ENCODE assay signal across 16 cellular contexts in the genomic region with DNA sequence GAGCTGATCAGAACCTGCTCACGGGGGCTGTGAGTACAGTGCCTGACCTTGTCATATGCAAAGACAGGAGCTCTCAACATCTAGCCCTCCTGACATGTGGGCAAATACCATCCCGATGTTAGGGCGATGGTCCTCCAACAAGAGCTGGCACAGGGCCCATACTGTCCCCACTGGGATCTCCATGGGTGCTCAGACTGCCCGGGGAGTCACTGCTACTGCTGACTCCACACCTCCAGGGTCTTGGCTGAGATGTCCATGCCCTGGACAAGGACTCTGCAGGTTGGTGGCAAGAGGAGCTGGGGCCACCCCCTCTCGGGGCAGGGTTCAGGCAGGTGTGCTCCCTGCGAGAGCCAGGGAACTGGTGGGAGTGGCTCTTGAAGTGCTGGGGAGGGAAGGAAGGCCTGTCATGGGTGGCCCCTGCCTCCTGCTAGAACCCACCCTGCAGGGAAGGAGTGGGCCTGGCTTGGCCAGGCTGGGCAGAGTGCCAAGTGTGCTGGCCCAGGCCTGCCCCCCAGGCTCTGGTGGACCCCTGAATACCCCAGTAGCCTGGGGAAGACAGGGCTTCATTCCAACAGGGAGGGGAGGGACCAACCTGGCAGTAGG. TPM values are rescaled to one million over a fixed set of nuclear protein-coding genes. Genes with fewer than 3 reads are reported as not detected.
A peak's percentile ranks its signal among the peaks of the same experiment; 100 is the strongest.
DNase-seq lines count a peak whose midpoint lies in the region; ATAC-seq and TF ChIP-seq lines count a peak whose summit lies in the region.
"Had no signal": no experiment of that assay in that cellular context is flagged by ENCODE, and none has a peak within 500 bp of the region (broad histone marks: within the 10 kb centered on the region; RNA-seq: fewer than 3 reads in every experiment).

No MANE protein-coding gene starts in this region.

- peak overlapping the region; percentile 39 for H3K9ac ChIP-seq in mucosa of stomach (ENCODE audit: low read length)

- TF ChIP-seq CTCF in esophagus squamous epithelium (IDR thresholded peaks at IDR 0.05) = no peak
- no peak for TF ChIP-seq CTCF in suprapubic skin (IDR thresholded peaks at IDR 0.05)

- peaks cover 12 to 53% (median 14%) of the 10 kb centered on the region in 3 donors for H3K36me3 ChIP-seq in esophagus squamous epithelium
- H3K36me3 ChIP-seq in mucosa of stomach (ENCODE audit: control insufficient read depth, insufficient read depth, low read length) = peaks cover 9% of the 10 kb centered on the region
- H3K36me3 ChIP-seq in suprapubic skin = peaks cover 45% of the 10 kb centered on the region

- no peaks in the 10 kb centered on the region for H3K36me3 Mint-ChIP-seq in activated naive CD8-positive, alpha-beta T cell treated with anti-CD3 and anti-CD28 coated beads, Interleukin-2, amount 50 U/mL, for 24 hours (ENCODE audit: low read depth)

- no peaks in the 10 kb centered on the region for H3K4me1 Mint-ChIP-seq in activated naive CD8-positive, alpha-beta T cell treated with anti-CD3 and anti-CD28 coated beads, Interleukin-2, amount 50 U/mL, for 24 hours

- TF ChIP-seq EP300 in suprapubic skin (IDR thresholded peaks at IDR 0.05) = no peak

- no peak for TF ChIP-seq POLR2A in esophagus squamous epithelium (IDR thresholded peaks at IDR 0.05)
- no peak for TF ChIP-seq POLR2A in suprapubic skin (IDR thresholded peaks at IDR 0.05)

- intact Hi-C loops in esophagus squamous epithelium (cut with DNase I) = loop anchor here (10.0 kb wide), 2 partner anchors 184 to 246 kb away; no protein-coding TSS in a partner anchor

- no peaks in the 10 kb centered on the region for H3K9me3 Mint-ChIP-seq in activated naive CD8-positive, alpha-beta T cell treated with anti-CD3 and anti-CD28 coated beads, Interleukin-2, amount 50 U/mL, for 24 hours
- H3K9me3 Mint-ChIP-seq: activated T-helper 2 cell treated with anti-CD3 and anti-CD28 coated beads, Interferon-gamma antibody, Interleukin-2, Interleukin-4, amounts not matched to agents 10 μg/mL and 5 μg/mL and 100 μg/mL, durations not matched to agents 14 hours and 24 hours and 36 hours; stimulated activated naive CD8-positive, alpha-beta T cell treated with anti-CD3 and anti-CD28 coated beads, Interleukin-15, Interleukin-2, amounts not matched to agents 100 ng/mL and 50 ng/mL, for 24 hours had no signal

- ATAC-seq in HG03457 (IDR thresholded peaks at IDR 0.05; ENCODE audit: unreplicated experiment) (no peak), HG03196 (IDR thresholded peaks at IDR 0.05; ENCODE audit: unreplicated experiment) (no peak)
- ATAC-seq in activated naive CD8-positive, alpha-beta T cell treated with anti-CD3 and anti-CD28 coated beads, Interleukin-2, amount 50 U/mL, for 24 hours = no peak

- H3K27me3 ChIP-seq in esophagus squamous epithelium (no peaks in the 10 kb centered on the region), mucosa of stomach (ENCODE audit: control insufficient read depth, insufficient read depth, low read length) (no peaks in the 10 kb centered on the region), suprapubic skin (no peaks in the 10 kb centered on the region)

- no peak overlapping the region for H3K27ac Mint-ChIP-seq in activated naive CD8-positive, alpha-beta T cell treated with anti-CD3 and anti-CD28 coated beads, Interleukin-2, amount 50 U/mL, for 24 hours
- H3K27ac Mint-ChIP-seq: activated T-helper 2 cell treated with anti-CD3 and anti-CD28 coated beads, Interferon-gamma antibody, Interleukin-2, Interleukin-4, amounts not matched to agents 10 μg/mL and 5 μg/mL and 100 μg/mL, durations not matched to agents 14 hours and 24 hours and 36 hours; stimulated activated naive CD8-positive, alpha-beta T cell treated with anti-CD3 and anti-CD28 coated beads, Interleukin-15, Interleukin-2, amounts not matched to agents 100 ng/mL and 50 ng/mL, for 24 hours had no signal

- no peaks in the 10 kb centered on the region for H3K27me3 Mint-ChIP-seq in activated naive CD8-positive, alpha-beta T cell treated with anti-CD3 and anti-CD28 coated beads, Interleukin-2, amount 50 U/mL, for 24 hours
- H3K27me3 Mint-ChIP-seq: stimulated activated naive CD8-positive, alpha-beta T cell treated with anti-CD3 and anti-CD28 coated beads, Interleukin-15, Interleukin-2, amounts not matched to agents 100 ng/mL and 50 ng/mL, for 24 hours had no signal

- H3K4me3 Mint-ChIP-seq in activated naive CD8-positive, alpha-beta T cell treated with anti-CD3 and anti-CD28 coated beads, Interleukin-2, amount 50 U/mL, for 24 hours = no peak overlapping the region
- H3K4me3 Mint-ChIP-seq: stimulated activated naive CD8-positive, alpha-beta T cell treated with anti-CD3 and anti-CD28 coated beads, Interleukin-15, Interleukin-2, amounts not matched to agents 100 ng/mL and 50 ng/mL, for 24 hours had no signal

- H3K27ac ChIP-seq in esophagus squamous epithelium (peak overlapping the region; percentile 28 to 93 (median 88)), suprapubic skin (peak overlapping the region; percentile 58)
- H3K27ac ChIP-seq: PC-9, WERI-Rb-1 had no signal

- H3K4me1 ChIP-seq in esophagus squamous epithelium (peaks cover 17 to 73% (median 45%) of the 10 kb centered on the region in 3 donors), mucosa of stomach (ENCODE audit: control insufficient read depth, insufficient read depth, low read length) (peaks cover 53% of the 10 kb centered on the region), suprapubic skin (peaks cover 35% of the 10 kb centered on the region)

- H3K9me3 ChIP-seq in esophagus squamous epithelium (no peaks in the 10 kb centered on the region), mucosa of stomach (ENCODE audit: control insufficient read depth, low read length) (no peaks in the 10 kb centered on the region), suprapubic skin (no peaks in the 10 kb centered on the region)

- 72 to 82% methylated on average over 2 of the region's 6 CpGs for WGBS in esophagus squamous epithelium, 2 donors
- 86% methylated on average over 4 of the region's 6 CpGs for WGBS in suprapubic skin

- peak overlapping the region in 2 of 4 donors; percentile 9 to 38 for H3K4me3 ChIP-seq in esophagus squamous epithelium
- no peak overlapping the region for H3K4me3 ChIP-seq in mucosa of stomach (ENCODE audit: low read length)
- peak overlapping the region; percentile 15 for H3K4me3 ChIP-seq in suprapubic skin
- H3K4me3 ChIP-seq: PC-9 had no signal

- peak; percentile 44 for DNase-seq in NCI-H345 treated with DMSO at 0.1 percent for 48 hours (lab: John Stamatoyannopoulos, UW; ENCODE audit: unreplicated experiment)
- DNase-seq in esophagus squamous epithelium (lab: John Stamatoyannopoulos, UW) = no peak
- no peak for DNase-seq in suprapubic skin (ENCODE audit: low spot score in 2 of 2)
- no peak for DNase-seq in activated naive CD8-positive, alpha-beta T cell treated with anti-CD3 and anti-CD28 coated beads, Interleukin-2, amount 50 U/mL, for 24 hours
- DNase-seq in HUDEP-2 (lab: John Stamatoyannopoulos, UW; ENCODE audit: unreplicated experiment in 76 of 76) = no peak
- DNase-seq: effector CD8-positive, alpha-beta T cell; NCI-H187 treated with DMSO at 0.1 percent for 48 hours; NCI-H526 treated with DMSO at 0.1 percent for 48 hours; occipital lobe; PC-9; WERI-Rb-1 had no signal

RNA-seq across cellular contexts. Expression of gene CASKIN2, which starts 6.4 kb away (rescaled TPM):
- 10 to 100 TPM in 3 of 4 donors, 1 to 10 TPM in 1; 9.5 to 12.2 (median 10.4) TPM for total RNA-seq in esophagus squamous epithelium
- total RNA-seq in suprapubic skin = 10 to 100 TPM; 18.7 to 25.1 (median 22.1) TPM

RNA-seq across cellular contexts. Expression of gene TSEN54, which starts 7.4 kb away (rescaled TPM):
- total RNA-seq in esophagus squamous epithelium (10 to 100 TPM; 18.3 to 33.2 (median 23.1) TPM), suprapubic skin (10 to 100 TPM; 53.9 to 73.5 (median 62.9) TPM)

RNA-seq across cellular contexts. Expression of gene LLGL2, which starts 16.5 kb away (rescaled TPM):
- total RNA-seq in esophagus squamous epithelium (100 to 1,000 TPM in 1 of 4 donors, 10 to 100 TPM in 3; 40.0 to 101 (median 67.3) TPM), suprapubic skin (100 to 1,000 TPM in 1 of 4 donors, 10 to 100 TPM in 3; 75.3 to 114 (median 78.4) TPM)

RNA-seq across cellular contexts. Expression of gene TMEM94, which starts 52.5 kb away (rescaled TPM):
- total RNA-seq in esophagus squamous epithelium = 10 to 100 TPM; 19.3 to 56.5 (median 28.3) TPM
- 100 to 1,000 TPM in 1 of 4 donors, 10 to 100 TPM in 3; 50.0 to 147 (median 81.7) TPM for total RNA-seq in suprapubic skin
